In the genomic region with DNA sequence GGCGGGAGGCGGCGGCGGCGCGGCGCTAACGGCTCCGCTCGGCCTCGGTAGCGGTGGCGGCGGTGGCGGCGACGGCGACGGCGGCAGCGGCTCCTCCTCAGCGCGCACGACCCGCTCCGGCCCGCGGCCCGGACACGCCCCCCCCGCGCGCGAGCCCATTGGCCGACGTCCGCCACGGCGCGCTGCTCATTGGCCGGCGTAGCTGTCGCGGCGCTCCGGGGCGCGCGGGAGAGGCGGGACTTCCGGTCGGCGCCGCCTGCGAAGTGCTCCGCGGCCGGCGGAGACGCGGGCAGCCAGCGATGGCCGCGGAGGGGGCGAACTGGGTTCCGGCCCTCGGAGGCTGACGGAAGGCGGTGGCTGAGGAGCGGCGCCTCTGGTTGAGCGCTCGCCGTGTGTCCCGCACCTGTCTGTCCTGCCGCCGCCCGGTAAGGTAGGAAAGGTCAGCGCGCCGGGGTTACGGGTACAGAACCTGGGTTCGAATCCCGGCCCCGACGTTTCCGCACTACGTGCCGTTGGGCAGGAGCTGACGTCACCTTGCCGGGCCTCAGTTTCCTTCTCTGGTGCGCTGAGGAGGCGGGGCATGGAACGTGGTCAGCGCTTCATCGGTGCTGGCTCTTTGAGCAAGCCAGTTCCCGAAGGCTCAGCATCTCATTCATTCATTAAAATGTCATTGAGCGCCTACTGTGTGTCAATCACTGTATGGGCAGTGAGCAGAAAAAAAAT, we compare ENCODE assay signal across 8 cellular contexts. TPM values are rescaled to one million over a fixed set of nuclear protein-coding genes. Genes with fewer than 3 reads are reported as not detected.
DNase-seq lines count a peak whose midpoint lies in the region; ATAC-seq and TF ChIP-seq lines count a peak whose summit lies in the region.

TSS of gene ELAVL1 (minus strand) at position 108 of the 723 bp plus-strand sequence. CDS start 13,826 bp downstream, outside the sequence.

- peaks cover 9% of the 10 kb centered on the region; the same call in 1 of the 2 replicates for H3K36me3 Mint-ChIP-seq in HFFc6 (ENCODE audit: low read depth)
- peaks cover 17% of the 10 kb centered on the region for H3K36me3 Mint-ChIP-seq in activated naive CD8-positive, alpha-beta T cell treated with anti-CD3 and anti-CD28 coated beads, Interleukin-2, amount 50 U/mL, for 24 hours (ENCODE audit: low read depth)

- DNase-seq in GM04503 (ENCODE audit: low read depth) (peak; percentile 29), HFFc6 (peak; percentile 83), NCI-H1092 treated with DMSO at 0.1 percent for 48 hours (lab: John Stamatoyannopoulos, UW) (peak; percentile 88), T follicular helper cell (ENCODE audit: low read depth) (peak; percentile 85), cardiac septum (ENCODE audit: low spot score) (peak; percentile 91), posterior cingulate gyrus (peak; percentile 78 to 98 (median 86)), transverse colon (peak; percentile 92)
- DNase-seq in activated naive CD8-positive, alpha-beta T cell treated with anti-CD3 and anti-CD28 coated beads, Interleukin-2, amount 50 U/mL, for 24 hours: peak; percentile 93

- no peak for TF ChIP-seq EP300 in transverse colon (IDR thresholded peaks at IDR 0.05; ENCODE audit: low read depth)

- in situ Hi-C loops in transverse colon (cut with MboI; ENCODE audit: low pct_ligation_motif_present in 1 of 4, low pct_unique_long_range_greater_than_20kb in 1 of 4, low sequenced_read_pairs in 3 of 4): no loop called here

- no peak for TF ChIP-seq POLR2A in transverse colon (IDR thresholded peaks at IDR 0.05)

- peak within 1 kb of the TSS; percentile 79 to 93 (median 92) for H3K27ac ChIP-seq in transverse colon

- peaks cover 36% of the 10 kb centered on the region for H3K4me1 Mint-ChIP-seq in HFFc6 (ENCODE audit: low read depth)
- peaks cover 39% of the 10 kb centered on the region for H3K4me1 Mint-ChIP-seq in activated naive CD8-positive, alpha-beta T cell treated with anti-CD3 and anti-CD28 coated beads, Interleukin-2, amount 50 U/mL, for 24 hours

- intact Hi-C loops in cardiac septum (cut with DNase I): loop anchor here (10.0 kb wide), 1 partner anchor 149 kb away; no protein-coding TSS in a partner anchor
- intact Hi-C loops in posterior cingulate gyrus (cut with DNase I): loop anchor here (1.0 to 5.0 kb wide), 2 partner anchors 33 to 62 kb away; partner anchors contain the start of gene TIMM44
- intact Hi-C loops in transverse colon (cut with DNase I; ENCODE audit: low total_unique reads): loop anchor here (10.0 kb wide), 1 partner anchor 71 kb away; no protein-coding TSS in a partner anchor

- H3K36me3 ChIP-seq in transverse colon: no peaks in the 10 kb centered on the region

- H3K9me3 Mint-ChIP-seq in HFFc6: no peaks in the 10 kb centered on the region
- no peaks in the 10 kb centered on the region for H3K9me3 Mint-ChIP-seq in activated naive CD8-positive, alpha-beta T cell treated with anti-CD3 and anti-CD28 coated beads, Interleukin-2, amount 50 U/mL, for 24 hours

- peak within 1 kb of the TSS; percentile 76 to 98 (median 90) for H3K4me3 ChIP-seq in transverse colon

- H3K9me3 ChIP-seq in transverse colon: no peaks in the 10 kb centered on the region

- H3K4me1 ChIP-seq in transverse colon: peaks cover 27 to 45% (median 32%) of the 10 kb centered on the region in 4 donors

- WGBS in transverse colon (ENCODE audit: low coverage in 1 of 2), 2 donors: 3% methylated on average over 4 of the region's 98 CpGs; no CpG with 5 or more reads in 1 of the 2 donors

- TF ChIP-seq CTCF in HFFc6 (IDR thresholded peaks at IDR 0.05): no peak
- no peak for TF ChIP-seq CTCF in transverse colon (IDR thresholded peaks at IDR 0.05)

- peaks cover 1% of the 10 kb centered on the region; the same call in 1 of the 2 replicates for H3K27me3 Mint-ChIP-seq in HFFc6 (ENCODE audit: insufficient read depth)
- H3K27me3 Mint-ChIP-seq in activated naive CD8-positive, alpha-beta T cell treated with anti-CD3 and anti-CD28 coated beads, Interleukin-2, amount 50 U/mL, for 24 hours: no peaks in the 10 kb centered on the region

- peak; percentile 84 for ATAC-seq in activated naive CD8-positive, alpha-beta T cell treated with anti-CD3 and anti-CD28 coated beads, Interleukin-2, amount 50 U/mL, for 24 hours

- H3K4me3 Mint-ChIP-seq in HFFc6: peak within 1 kb of the TSS; percentile 96
- H3K4me3 Mint-ChIP-seq in activated naive CD8-positive, alpha-beta T cell treated with anti-CD3 and anti-CD28 coated beads, Interleukin-2, amount 50 U/mL, for 24 hours: peak within 1 kb of the TSS; percentile 97

- no peaks in the 10 kb centered on the region for H3K27me3 ChIP-seq in transverse colon

- H3K27ac Mint-ChIP-seq in HFFc6: peak within 1 kb of the TSS; percentile 79
- peak within 1 kb of the TSS; percentile 89 for H3K27ac Mint-ChIP-seq in activated naive CD8-positive, alpha-beta T cell treated with anti-CD3 and anti-CD28 coated beads, Interleukin-2, amount 50 U/mL, for 24 hours

RNA-seq across cellular contexts. Expression of gene ELAVL1, which starts in this region (rescaled TPM):
- 100 to 1,000 TPM; 105 to 127 (median 115) TPM for total RNA-seq in HFFc6 (2021; fragmentation: NEBNext Ultra II Directional; extraction: Animal tissue kit (Norgen Biotek cat#: 25700))
- total RNA-seq in cardiac septum (55.2 TPM), transverse colon (100 to 1,000 TPM in 1 of 4 donors, 10 to 100 TPM in 3; 11.9 to 101 (median 22.4) TPM)

Comparison
In these comparisons a context has a peak if more than half of its experiments do, and no peak if none do; other contexts are left out.
1. Peak in every context shown above with its lines: DNase-seq, ATAC-seq, H3K4me3 ChIP-seq and H3K27ac ChIP-seq.
2. DNase-seq: peak in every context shown above with its lines; median percentile 93 in activated naive CD8-positive, alpha-beta T cell treated with anti-CD3 and anti-CD28 coated beads, Interleukin-2, amount 50 U/mL, for 24 hours; 92 in transverse colon; 91 in cardiac septum; 88 in NCI-H1092 treated with DMSO at 0.1 percent for 48 hours; 86 in posterior cingulate gyrus; 85 in T follicular helper cell; 83 in HFFc6; 29 in GM04503.